ENCODE assay signal across 8 cellular contexts in the genomic region with DNA sequence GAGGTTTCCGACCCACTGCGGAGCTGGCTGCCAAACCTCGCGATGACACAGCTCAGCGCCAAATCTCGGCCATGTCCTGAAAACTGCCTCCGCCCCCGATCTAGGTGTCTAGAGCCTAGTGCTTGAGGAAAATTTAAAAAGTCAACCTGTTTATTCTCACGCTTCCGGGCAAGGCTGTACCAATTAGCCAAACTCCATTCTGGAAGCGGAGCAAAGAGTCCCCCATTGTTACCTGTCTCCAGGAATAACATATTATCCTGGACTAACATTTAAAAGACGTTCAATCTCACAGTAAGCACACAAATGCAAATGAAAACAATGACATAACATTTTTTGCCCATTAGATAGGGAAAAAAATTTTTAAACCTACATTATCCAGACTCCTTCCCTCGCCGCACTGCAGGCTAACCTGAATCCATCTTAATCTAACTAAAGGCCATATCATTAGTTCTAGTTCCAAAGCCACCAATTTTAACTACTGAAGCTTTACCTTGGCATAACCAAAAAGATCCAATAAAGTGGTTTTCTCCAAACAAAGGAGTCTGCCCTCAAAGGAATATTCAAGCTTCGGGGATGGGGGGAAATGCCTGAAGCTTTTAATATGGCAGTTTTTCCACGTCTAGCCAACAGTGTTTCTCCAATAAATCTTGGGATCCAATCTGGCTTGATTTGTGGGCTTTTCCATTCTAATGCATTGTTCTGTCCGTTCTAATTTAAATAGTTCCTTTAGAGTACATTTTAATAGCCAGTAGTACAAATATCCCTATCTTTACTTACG. TPM values are rescaled to one million over a fixed set of nuclear protein-coding genes. Genes with fewer than 3 reads are reported as not detected.
DNase-seq lines count a peak whose midpoint lies in the region; ATAC-seq, FAIRE-seq and TF ChIP-seq lines count a peak whose summit lies in the region.

No MANE protein-coding gene starts in this region.

- H3K27ac Mint-ChIP-seq in endothelial cell (ENCODE audit: unreplicated experiment), result peak overlapping the region; percentile 93

- H3K9me3 Mint-ChIP-seq in endothelial cell (ENCODE audit: unreplicated experiment), result no peaks in the 10 kb centered on the region

- no peak for TF ChIP-seq CTCF in PC-9 (conservative IDR thresholded peaks at IDR 0.05)
- no peak for TF ChIP-seq CTCF in endothelial cell (IDR thresholded peaks at IDR 0.05; ENCODE audit: unreplicated experiment)
- no peak for TF ChIP-seq CTCF in pancreas (IDR thresholded peaks at IDR 0.05)

- 0 out of 2 replicates have a peak, but pooled peaks cover 4% of the 10 kb centered on the region for H3F3A ChIP-seq in PC-9 (ENCODE audit: insufficient read depth, low read depth)

- POLR2A ChIA-PET in PC-9 (lab: Charles Lee; ENCODE audit: unreplicated experiment), result interaction anchor here (0.5 to 1.7 kb wide), 14 partner anchors 10 to 1031 kb away, joined by 3 to 33 read pairs (median 6); no protein-coding TSS in a partner anchor

- H3K4me1 Mint-ChIP-seq in endothelial cell (ENCODE audit: unreplicated experiment), result peaks cover 17% of the 10 kb centered on the region

- no peak for DNase-seq in PC-9
- no peak for DNase-seq in endothelial cell (ENCODE audit: low spot score)
- peak in 1 of 6 donors; percentile 92 for DNase-seq in pancreas
- DNase-seq in NK-92 (lab: John Stamatoyannopoulos, UW; ENCODE audit: unreplicated experiment), result no peak
- DNase-seq in SK-N-DZ (ENCODE audit: low spot score), result no peak
- no peak for DNase-seq in activated gamma-delta T cell treated with Interleukin-2 at 50 U/mL for 16 hours

- peak overlapping the region; percentile 76 for H3K4me2 ChIP-seq in PC-9

- peak overlapping the region; percentile 97 for H3K27ac ChIP-seq in ACC112 (ENCODE audit: low read depth, low read length)
- H3K27ac ChIP-seq in PC-9, result peak overlapping the region; percentile 80
- peak overlapping the region; percentile 5 to 83 (median 57) for H3K27ac ChIP-seq in pancreas

- WGBS in pancreas, 2 donors, result 2 to 41% methylated on average over 18 of the region's 18 CpGs

- no TSS peak for BruUV-seq in PC-9 (replicated peaks; lab: Mats Ljungman, UMichigan)

- no peaks in the 10 kb centered on the region for H4K20me1 ChIP-seq in PC-9 (ENCODE audit: insufficient read depth)

- H3K4me3 ChIP-seq in ACC112 (ENCODE audit: low read depth, low read length), result peak overlapping the region; percentile 96
- H3K4me3 ChIP-seq in PC-9, result peak overlapping the region; percentile 61
- peak overlapping the region in 2 of 4 donors; percentile 47 to 58 for H3K4me3 ChIP-seq in pancreas

- peak overlapping the region; percentile 67 for H2AFZ ChIP-seq in ACC112 (ENCODE audit: low read length, unreplicated experiment)
- H2AFZ ChIP-seq in PC-9, result peak overlapping the region; percentile 22; the same call in 1 of the 2 replicates

- H3K27me3 Mint-ChIP-seq in endothelial cell (ENCODE audit: unreplicated experiment), result peaks cover 7% of the 10 kb centered on the region

- no peaks in the 10 kb centered on the region for H3K9me2 ChIP-seq in PC-9 (ENCODE audit: insufficient read depth)

- H3K36me3 ChIP-seq in ACC112 (ENCODE audit: insufficient read depth, low read length), result peaks cover 12% of the 10 kb centered on the region
- no peaks in the 10 kb centered on the region for H3K36me3 ChIP-seq in PC-9 (ENCODE audit: low read depth)
- no peaks in the 10 kb centered on the region for H3K36me3 ChIP-seq in pancreas

- peak overlapping the region; percentile 96 for H3K4me3 Mint-ChIP-seq in endothelial cell (ENCODE audit: unreplicated experiment)

- peaks cover 6% of the 10 kb centered on the region for H3K36me3 Mint-ChIP-seq in endothelial cell (ENCODE audit: low read depth, unreplicated experiment)

- H3K4me1 ChIP-seq in ACC112 (ENCODE audit: control insufficient read depth, insufficient read depth, low read length, unreplicated experiment) (peaks cover 21% of the 10 kb centered on the region), PC-9 (replicated peaks; ENCODE audit: insufficient read depth) (no peaks in the 10 kb centered on the region), pancreas (no peaks in the 10 kb centered on the region)

- H3K27me3 ChIP-seq in ACC112 (ENCODE audit: insufficient read depth, low read length) (no peaks in the 10 kb centered on the region), PC-9 (ENCODE audit: insufficient read depth, low read depth) (no peaks in the 10 kb centered on the region), pancreas (no peaks in the 10 kb centered on the region)

- no peak for FAIRE-seq in pancreas (lab: Jason Lieb, UNC)

- CTCF ChIA-PET in PC-9 (lab: Charles Lee), result interaction anchor here (1.2 to 1.3 kb wide), 2 partner anchors 30 to 146 kb away, joined by 3 to 6 read pairs; no protein-coding TSS in a partner anchor

- H3K79me2 ChIP-seq in ACC112 (ENCODE audit: control insufficient read depth, insufficient read depth, low read length, unreplicated experiment) (peaks cover 56% of the 10 kb centered on the region), PC-9 (ENCODE audit: low read depth) (peaks cover 53% of the 10 kb centered on the region)

- no peaks in the 10 kb centered on the region for H3K9me3 ChIP-seq in PC-9 (ENCODE audit: insufficient read depth, low read depth)
- H3K9me3 ChIP-seq in pancreas, result no peaks in the 10 kb centered on the region

- intact Hi-C loops in PC-9 (cut with micrococcal nuclease; ENCODE audit: unreplicated experiment), result loop anchor here (1.0 to 10.0 kb wide), 7 partner anchors 27 to 1320 kb away; a partner anchor contains a TSS
- intact Hi-C loops in pancreas (cut with DNase I), result no loop called here

- ATAC-seq in GM19025 (IDR thresholded peaks at IDR 0.05; ENCODE audit: low read depth, unreplicated experiment), result peak; percentile 62
- ATAC-seq in pancreas, result no peak

RNA-seq across cellular contexts. Expression of a gene that starts 1.9 kb away (rescaled TPM):
- total RNA-seq in PC-9 (2021), result 496 and 536 TPM in 2 replicates
- total RNA-seq in endothelial cell (ENCODE audit: unreplicated experiment), result 270 TPM
- 100 to 1,000 TPM in 1 of 6 donors, 10 to 100 TPM in 5; 73.5 to 116 (median 77.9) TPM for total RNA-seq in pancreas
- 10 to 100 TPM; 29.8 to 38.6 TPM for polyA plus RNA-seq in pancreas
- 32.1 and 37.5 TPM in 2 replicates for polyA plus RNA-seq in SK-N-DZ (2014; cell fraction: cytosol; rRNA removed)
- 49.0 and 80.5 TPM in 2 replicates for polyA plus RNA-seq in SK-N-DZ (2014; cell fraction: nucleus; rRNA removed)
